In the genomic region with DNA sequence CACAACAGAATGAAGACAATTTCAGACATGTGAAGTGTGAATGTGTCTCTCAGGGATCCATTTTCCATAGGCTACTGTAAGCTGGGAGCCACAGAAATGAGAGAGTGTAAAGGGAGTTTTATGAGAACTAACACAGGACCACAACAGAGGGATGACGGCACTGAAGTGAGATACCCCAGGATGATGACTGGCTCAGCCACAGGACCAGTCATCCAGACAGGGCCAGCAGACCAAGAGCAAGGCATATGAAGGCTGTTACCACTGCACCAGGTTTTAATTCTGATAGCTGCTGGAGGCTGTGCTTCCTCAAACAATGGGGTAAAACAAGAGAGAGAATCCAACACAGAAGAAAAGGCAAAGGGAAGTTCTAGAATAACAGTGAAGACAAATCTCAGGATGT, we compare ENCODE assay signal across 14 cellular contexts.
DNase-seq lines count a peak whose midpoint lies in the region; ATAC-seq, FAIRE-seq and TF ChIP-seq lines count a peak whose summit lies in the region.
"Had no signal": no experiment of that assay in that cellular context is flagged by ENCODE, and none has a peak within 500 bp of the region (broad histone marks: within the 10 kb centered on the region; RNA-seq: fewer than 3 reads in every experiment).

No MANE protein-coding gene starts in this region.

- no peaks in the 10 kb centered on the region for H3K27me3 Mint-ChIP-seq in activated CD8-positive, alpha-beta T cell treated with anti-CD3 and anti-CD28 coated beads, Interleukin-2, amount 10 ng/mL, durations not matched to agents 7 days and 5 days (ENCODE audit: low read depth)
- no peaks in the 10 kb centered on the region for H3K27me3 Mint-ChIP-seq in natural killer cell treated with Interleukin-12 subunit alpha and Interleukin-12 subunit beta and Interleukin-15 and Interleukin-18, amount 100 ng/mL, for 72 hours

- intact Hi-C loops in posterior cingulate gyrus (cut with DNase I) (no loop called here), left cardiac atrium (cut with DNase I) (no loop called here)

- peak overlapping the region; percentile 4 for H3K4me3 Mint-ChIP-seq in activated CD8-positive, alpha-beta T cell treated with anti-CD3 and anti-CD28 coated beads, Interleukin-2, amount 10 ng/mL, durations not matched to agents 7 days and 5 days
- peak overlapping the region; percentile 44 for H3K4me3 Mint-ChIP-seq in natural killer cell treated with Interleukin-12 subunit alpha and Interleukin-12 subunit beta and Interleukin-15 and Interleukin-18, amount 100 ng/mL, for 72 hours

- peak; percentile 89 for FAIRE-seq in GM12891 (lab: Jason Lieb, UNC)
- FAIRE-seq: pancreas had no signal

- H3K4me1 Mint-ChIP-seq in activated CD8-positive, alpha-beta T cell treated with anti-CD3 and anti-CD28 coated beads, Interleukin-2, amount 10 ng/mL, durations not matched to agents 7 days and 5 days (ENCODE audit: low read depth): peaks cover 77% of the 10 kb centered on the region
- H3K4me1 Mint-ChIP-seq in natural killer cell treated with Interleukin-12 subunit alpha and Interleukin-12 subunit beta and Interleukin-15 and Interleukin-18, amount 100 ng/mL, for 72 hours (ENCODE audit: low read depth in 2 of 2): peaks cover 49 to 59% of the 10 kb centered on the region in 2 donors

- TF ChIP-seq POLR2A in GM12891 (IDR thresholded peaks at IDR 0.05; ENCODE audit: low read depth, low read length): no peak

- CTCF ChIA-PET in activated CD8-positive, alpha-beta T cell treated with anti-CD3 and anti-CD28 coated beads, Interleukin-2, amount 10 ng/mL, durations not matched to agents 7 days and 5 days (lab: Charles Lee): interaction anchor here (0.9 to 3.1 kb wide), 8 partner anchors 15 to 95 kb away, joined by 3 to 18 read pairs (median 4); a partner anchor contains a TSS

- peaks cover 6% of the 10 kb centered on the region for H3K9me3 Mint-ChIP-seq in activated CD8-positive, alpha-beta T cell treated with anti-CD3 and anti-CD28 coated beads, Interleukin-2, amount 10 ng/mL, durations not matched to agents 7 days and 5 days (ENCODE audit: insufficient read depth)
- no peaks in the 10 kb centered on the region for H3K9me3 Mint-ChIP-seq in natural killer cell treated with Interleukin-12 subunit alpha and Interleukin-12 subunit beta and Interleukin-15 and Interleukin-18, amount 100 ng/mL, for 72 hours

- H3K36me3 Mint-ChIP-seq in activated CD8-positive, alpha-beta T cell treated with anti-CD3 and anti-CD28 coated beads, Interleukin-2, amount 10 ng/mL, durations not matched to agents 7 days and 5 days (ENCODE audit: low read depth): peaks cover 78% of the 10 kb centered on the region
- H3K36me3 Mint-ChIP-seq in natural killer cell treated with Interleukin-12 subunit alpha and Interleukin-12 subunit beta and Interleukin-15 and Interleukin-18, amount 100 ng/mL, for 72 hours: peaks cover 17% of the 10 kb centered on the region

- peak; percentile 50 for ATAC-seq in HG02642 (IDR thresholded peaks at IDR 0.05; ENCODE audit: poor library complexity, unreplicated experiment)
- peak; percentile 67 for ATAC-seq in activated CD8-positive, alpha-beta T cell treated with anti-CD3 and anti-CD28 coated beads, Interleukin-2, amount 10 ng/mL, durations not matched to agents 7 days and 5 days
- ATAC-seq in natural killer cell treated with Interleukin-12 subunit alpha and Interleukin-12 subunit beta and Interleukin-15 and Interleukin-18, amount 100 ng/mL, for 72 hours: peak; percentile 80 to 96
- ATAC-seq in GM21723 (IDR thresholded peaks at IDR 0.05; ENCODE audit: unreplicated experiment): no peak
- ATAC-seq in left cardiac atrium: no peak
- ATAC-seq: PC-3 had no signal

- DNase-seq in GM12891 (ENCODE audit: insufficient read length, low spot score): no peak
- no peak for DNase-seq in activated CD8-positive, alpha-beta T cell treated with anti-CD3 and anti-CD28 coated beads, Interleukin-2, amount 10 ng/mL, durations not matched to agents 7 days and 5 days
- no peak for DNase-seq in natural killer cell treated with Interleukin-12 subunit alpha and Interleukin-12 subunit beta and Interleukin-15 and Interleukin-18, amount 100 ng/mL, for 72 hours (ENCODE audit: low spot score)
- no peak for DNase-seq in posterior cingulate gyrus
- no peak for DNase-seq in left cardiac atrium
- DNase-seq in kidney glomerular epithelial cell (lab: John Stamatoyannopoulos, UW): no peak
- DNase-seq: DMS79 treated with DMSO at 0.1 percent for 48 hours, HCEC 1CT, left colon, NCI-H1105 treated with DMSO at 0.1 percent for 48 hours, pancreas, PC-3 had no signal

- POLR2A ChIA-PET in activated CD8-positive, alpha-beta T cell treated with anti-CD3 and anti-CD28 coated beads, Interleukin-2, amount 10 ng/mL, durations not matched to agents 7 days and 5 days (lab: Charles Lee): interaction anchor here (0.7 to 2.2 kb wide), 8 partner anchors 8 to 93 kb away, joined by 3 to 12 read pairs (median 3); no protein-coding TSS in a partner anchor

- H3K27ac Mint-ChIP-seq in activated CD8-positive, alpha-beta T cell treated with anti-CD3 and anti-CD28 coated beads, Interleukin-2, amount 10 ng/mL, durations not matched to agents 7 days and 5 days: peak overlapping the region; percentile 55
- H3K27ac Mint-ChIP-seq in natural killer cell treated with Interleukin-12 subunit alpha and Interleukin-12 subunit beta and Interleukin-15 and Interleukin-18, amount 100 ng/mL, for 72 hours: peak overlapping the region; percentile 61 to 62

TF ChIP-seq in GM12891, 5 proteins besides CTCF, POLR2A, EP300 and RAD21:
- no peak for TF ChIP-seq POU2F2 (IDR thresholded peaks at IDR 0.05; ENCODE audit: low read depth, low read length)
- TF ChIP-seq PAX5 (IDR thresholded peaks at IDR 0.05; ENCODE audit: insufficient read depth, low read length, severe bottlenecking): no peak
- no peak for TF ChIP-seq TAF1 (IDR thresholded peaks at IDR 0.05; ENCODE audit: low read depth, low read length)
- TF ChIP-seq POLR2AphosphoS5 (IDR thresholded peaks at IDR 0.05; ENCODE audit: low read depth, low read length): no peak
- no peak for TF ChIP-seq SPI1 (IDR thresholded peaks at IDR 0.05; ENCODE audit: low read depth, low read length)

Comparison
In these comparisons a context has a peak if more than half of its experiments do, and no peak if none do; other contexts are left out.
1. ATAC-seq: peak in HG02642 (single experiment), activated CD8-positive, alpha-beta T cell treated with anti-CD3 and anti-CD28 coated beads, Interleukin-2, amount 10 ng/mL, durations not matched to agents 7 days and 5 days (single experiment) and natural killer cell treated with Interleukin-12 subunit alpha and Interleukin-12 subunit beta and Interleukin-15 and Interleukin-18, amount 100 ng/mL, for 72 hours (2 of 2); none in GM21723 (single experiment) and left cardiac atrium (0 of 2).